Comparison of ENCODE assay signal across 18 cellular contexts in genomic region chr11:134670961-134671370, GRCh38.
DNase-seq lines count a peak whose midpoint lies in the region; ATAC-seq and TF ChIP-seq lines count a peak whose summit lies in the region.
"Had no signal": no experiment of that assay in that cellular context is flagged by ENCODE, and none has a peak within 500 bp of the region (broad histone marks: within the 10 kb centered on the region; RNA-seq: fewer than 3 reads in every experiment).

No MANE protein-coding gene starts in this region.

- H3K27me3 ChIP-seq in prostate gland (replicated peaks; ENCODE audit: insufficient read depth) = no peaks in the 10 kb centered on the region
- H3K27me3 ChIP-seq: BLaER1 had no signal

- no peaks in the 10 kb centered on the region for H3K36me3 ChIP-seq in prostate gland
- H3K36me3 ChIP-seq: BLaER1 had no signal

- no peaks in the 10 kb centered on the region for H3K9me3 Mint-ChIP-seq in type B pancreatic cell

- peaks cover 28% of the 10 kb centered on the region for H3K27me3 Mint-ChIP-seq in type B pancreatic cell

- H3K27ac ChIP-seq in prostate gland = no peak overlapping the region
- H3K27ac ChIP-seq: 22Rv1, A549, BLaER1 had no signal

- no peak for TF ChIP-seq POLR2A in prostate gland (IDR thresholded peaks at IDR 0.05)

- WGBS in prostate gland = 58% methylated on average over 8 of the region's 8 CpGs

- no peaks in the 10 kb centered on the region for H3K4me1 Mint-ChIP-seq in type B pancreatic cell (ENCODE audit: unreplicated experiment)
- H3K4me1 Mint-ChIP-seq: CD14-positive monocyte; CD4-positive, alpha-beta memory T cell; IgD-negative memory B cell had no signal

- H3K9me3 ChIP-seq in prostate gland = no peaks in the 10 kb centered on the region
- H3K9me3 ChIP-seq: A549, BLaER1 had no signal

- no peaks in the 10 kb centered on the region for H3K36me3 Mint-ChIP-seq in type B pancreatic cell
- H3K36me3 Mint-ChIP-seq: CD14-positive monocyte; CD4-positive, alpha-beta memory T cell; IgD-negative memory B cell had no signal

- no peaks in the 10 kb centered on the region for H3K4me1 ChIP-seq in prostate gland (replicated peaks)
- H3K4me1 ChIP-seq: A549, BLaER1 had no signal

- no peak overlapping the region for H3K4me3 ChIP-seq in prostate gland
- H3K4me3 ChIP-seq: A549, BLaER1 had no signal

- peak; percentile 33 for DNase-seq in activated CD8-positive, alpha-beta memory T cell treated with anti-CD3 and anti-CD28 coated beads for 24 hours
- DNase-seq in activated CD8-positive, alpha-beta memory T cell treated with anti-CD3 and anti-CD28 coated beads, Interleukin-2, amount 50 U/mL, for 4 hours = no peak
- peak; percentile 76 for DNase-seq in left kidney (ENCODE audit: low read depth, low spot score)
- peak; percentile 3 for DNase-seq in prostate gland (ENCODE audit: low spot score)
- peak; percentile 52 for DNase-seq in type B pancreatic cell (ENCODE audit: extremely low spot score, unreplicated experiment)
- no peak for DNase-seq in Right ventricle myocardium superior
- DNase-seq in SW480 (ENCODE audit: low spot score) = no peak
- DNase-seq: CD4-positive, alpha-beta memory T cell; DMS153; DMS79; GF-D8 had no signal

- intact Hi-C loops in prostate gland (cut with DNase I) = no loop called here
- intact Hi-C loops in Right ventricle myocardium superior (cut with DNase I) = no loop called here

- ATAC-seq in GM21526 (IDR thresholded peaks at IDR 0.05; ENCODE audit: low FRiP score, unreplicated experiment) (no peak), Right ventricle myocardium superior (ENCODE audit: poor library complexity) (no peak)
- ATAC-seq: A549, HepG2 had no signal

- H3K4me3 Mint-ChIP-seq in type B pancreatic cell = no peak overlapping the region
- H3K4me3 Mint-ChIP-seq: CD14-positive monocyte; CD4-positive, alpha-beta memory T cell; IgD-negative memory B cell had no signal

- H3K27ac Mint-ChIP-seq in type B pancreatic cell = no peak overlapping the region
- H3K27ac Mint-ChIP-seq: CD4-positive, alpha-beta memory T cell; IgD-negative memory B cell had no signal

- TF ChIP-seq CTCF in prostate gland (IDR thresholded peaks at IDR 0.05) = no peak
- TF ChIP-seq CTCF in type B pancreatic cell (conservative IDR thresholded peaks at IDR 0.05) = no peak

Comparison
In these comparisons a context has a peak if more than half of its experiments do, and no peak if none do; other contexts are left out.
1. DNase-seq: peak in activated CD8-positive, alpha-beta memory T cell treated with anti-CD3 and anti-CD28 coated beads for 24 hours (single experiment), left kidney (single experiment), prostate gland (single experiment) and type B pancreatic cell (single experiment); none in activated CD8-positive, alpha-beta memory T cell treated with anti-CD3 and anti-CD28 coated beads, Interleukin-2, amount 50 U/mL, for 4 hours (single experiment), Right ventricle myocardium superior (single experiment) and SW480 (single experiment).